29 cellular contexts compared by ENCODE assay signal in the genomic region with DNA sequence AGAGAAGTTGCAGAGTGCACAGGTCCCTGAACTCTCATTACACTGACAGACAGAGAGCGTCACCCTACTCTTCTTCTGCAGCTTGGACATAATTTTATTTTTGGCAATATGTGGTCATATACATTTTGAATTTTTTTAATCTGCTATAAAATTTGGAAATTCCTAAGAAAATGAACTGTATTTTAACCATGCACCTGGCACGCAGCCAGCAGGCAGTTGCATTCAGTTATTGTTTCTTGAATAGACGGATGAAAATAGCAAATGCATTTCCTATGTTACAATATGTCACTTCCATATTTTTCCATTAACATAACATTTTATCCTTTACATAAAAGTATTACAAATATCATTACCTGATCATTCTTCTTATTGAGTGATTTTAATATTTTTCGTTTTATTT.
"Had no signal": no experiment of that assay in that cellular context is flagged by ENCODE, and none has a peak within 500 bp of the region (broad histone marks: within the 10 kb centered on the region; RNA-seq: fewer than 3 reads in every experiment).

No MANE protein-coding gene starts in this region.

- H3K4me3 Mint-ChIP-seq: activated CD4-positive, alpha-beta memory T cell treated with anti-CD3 and anti-CD28 coated beads, Interleukin-2, amount 10 ng/mL, durations not matched to agents 7 days and 5 days; activated CD4-positive, alpha-beta T cell treated with anti-CD3 and anti-CD28 coated beads, Interleukin-2, amount 10 ng/mL, durations not matched to agents 7 days and 5 days; activated naive CD4-positive, alpha-beta T cell treated with anti-CD3 and anti-CD28 coated beads, Interleukin-2, amount 10 ng/mL, durations not matched to agents 7 days and 5 days; activated T-cell treated with anti-CD3 and anti-CD28 coated beads, Interleukin-2, amount 50 U/mL, for 24 hours; activated T-cell treated with anti-CD3 and anti-CD28 coated beads, Interleukin-2, amount 50 U/mL, for 72 hours; effector memory CD8-positive, alpha-beta T cell; WTC11 had no signal

- H3K4me3 ChIP-seq: esophagus muscularis mucosa had no signal

- H3K27me3 Mint-ChIP-seq: activated CD4-positive, alpha-beta memory T cell treated with anti-CD3 and anti-CD28 coated beads, Interleukin-2, amount 10 ng/mL, durations not matched to agents 7 days and 5 days; activated CD4-positive, alpha-beta T cell treated with anti-CD3 and anti-CD28 coated beads, Interleukin-2, amount 10 ng/mL, durations not matched to agents 7 days and 5 days; activated naive CD4-positive, alpha-beta T cell treated with anti-CD3 and anti-CD28 coated beads, Interleukin-2, amount 10 ng/mL, durations not matched to agents 7 days and 5 days; effector memory CD8-positive, alpha-beta T cell had no signal

- H3K27me3 ChIP-seq: brain microvascular endothelial cell, esophagus muscularis mucosa had no signal

- H3K4me1 Mint-ChIP-seq: activated CD4-positive, alpha-beta T cell treated with anti-CD3 and anti-CD28 coated beads, Interleukin-2, amount 10 ng/mL, durations not matched to agents 7 days and 5 days; activated naive CD4-positive, alpha-beta T cell treated with anti-CD3 and anti-CD28 coated beads, Interleukin-2, amount 10 ng/mL, durations not matched to agents 7 days and 5 days; WTC11 had no signal

- DNase-seq: activated CD4-positive, alpha-beta memory T cell treated with anti-CD3 and anti-CD28 coated beads, Interleukin-2, amount 10 ng/mL, durations not matched to agents 7 days and 5 days; activated CD4-positive, alpha-beta T cell treated with anti-CD3 and anti-CD28 coated beads for 1 hour; activated CD4-positive, alpha-beta T cell treated with anti-CD3 and anti-CD28 coated beads for 4 hours; activated CD4-positive, alpha-beta T cell treated with anti-CD3 and anti-CD28 coated beads, Interleukin-2, amount 10 ng/mL, durations not matched to agents 7 days and 5 days; activated CD4-positive, alpha-beta T cell treated with anti-CD3 and anti-CD28 coated beads, Interleukin-2, amount 50 U/mL, for 4 hours; activated CD8-positive, alpha-beta memory T cell treated with anti-CD3 and anti-CD28 coated beads, Interleukin-2, amount 50 U/mL, for 48 hours; activated gamma-delta T cell; activated naive CD4-positive, alpha-beta T cell; activated naive CD4-positive, alpha-beta T cell treated with anti-CD3 and anti-CD28 coated beads, Interleukin-2, amount 10 ng/mL, durations not matched to agents 7 days and 5 days; activated T-cell treated with anti-CD3 and anti-CD28 coated beads for 4 hours; activated T-cell treated with anti-CD3 and anti-CD28 coated beads, Interleukin-2, amount 50 U/mL, for 24 hours; activated T-cell treated with anti-CD3 and anti-CD28 coated beads, Interleukin-2, amount 50 U/mL, for 72 hours; amniotic stem cell; brain microvascular endothelial cell; cortex of kidney; dermis blood vessel endothelial cell; effector CD4-positive, alpha-beta T cell; effector memory CD8-positive, alpha-beta T cell; erythroblast; foreskin melanocyte; T-helper 2 cell had no signal

- FAIRE-seq: astrocyte, bronchial epithelial cell, colon, TTC549 had no signal

- H3K27ac Mint-ChIP-seq: activated CD4-positive, alpha-beta memory T cell treated with anti-CD3 and anti-CD28 coated beads, Interleukin-2, amount 10 ng/mL, durations not matched to agents 7 days and 5 days; activated CD4-positive, alpha-beta T cell treated with anti-CD3 and anti-CD28 coated beads, Interleukin-2, amount 10 ng/mL, durations not matched to agents 7 days and 5 days; activated naive CD4-positive, alpha-beta T cell treated with anti-CD3 and anti-CD28 coated beads, Interleukin-2, amount 10 ng/mL, durations not matched to agents 7 days and 5 days; activated naive CD4-positive, alpha-beta T cell treated with anti-CD3 and anti-CD28 coated beads, Interleukin-2, amount 50 U/mL, for 72 hours; activated T-cell treated with anti-CD3 and anti-CD28 coated beads, Interleukin-2, amount 50 U/mL, for 24 hours; activated T-cell treated with anti-CD3 and anti-CD28 coated beads, Interleukin-2, amount 50 U/mL, for 72 hours; effector memory CD8-positive, alpha-beta T cell; WTC11 had no signal

- H3K9me3 ChIP-seq: esophagus muscularis mucosa had no signal

- H3K36me3 ChIP-seq: brain microvascular endothelial cell, esophagus muscularis mucosa had no signal

- H3K9me3 Mint-ChIP-seq: activated CD4-positive, alpha-beta memory T cell treated with anti-CD3 and anti-CD28 coated beads, Interleukin-2, amount 10 ng/mL, durations not matched to agents 7 days and 5 days; activated CD4-positive, alpha-beta T cell treated with anti-CD3 and anti-CD28 coated beads, Interleukin-2, amount 10 ng/mL, durations not matched to agents 7 days and 5 days; activated naive CD4-positive, alpha-beta T cell treated with anti-CD3 and anti-CD28 coated beads, Interleukin-2, amount 10 ng/mL, durations not matched to agents 7 days and 5 days; activated T-cell treated with anti-CD3 and anti-CD28 coated beads, Interleukin-2, amount 50 U/mL, for 24 hours; effector memory CD8-positive, alpha-beta T cell had no signal

- H3K27ac ChIP-seq: brain microvascular endothelial cell, esophagus muscularis mucosa, VCaP had no signal

- ATAC-seq: activated naive CD4-positive, alpha-beta T cell treated with anti-CD3 and anti-CD28 coated beads, Interleukin-2, amount 50 U/mL, for 72 hours; activated T-cell treated with anti-CD3 and anti-CD28 coated beads, Interleukin-2, amount 50 U/mL, for 72 hours; effector memory CD8-positive, alpha-beta T cell; WTC11 had no signal

- H3K36me3 Mint-ChIP-seq: activated naive CD4-positive, alpha-beta T cell treated with anti-CD3 and anti-CD28 coated beads, Interleukin-2, amount 10 ng/mL, durations not matched to agents 7 days and 5 days; activated naive CD4-positive, alpha-beta T cell treated with anti-CD3 and anti-CD28 coated beads, Interleukin-2, amount 50 U/mL, for 72 hours; WTC11 had no signal
